Comparison of ENCODE assay signal across 12 cellular contexts in the genomic region with DNA sequence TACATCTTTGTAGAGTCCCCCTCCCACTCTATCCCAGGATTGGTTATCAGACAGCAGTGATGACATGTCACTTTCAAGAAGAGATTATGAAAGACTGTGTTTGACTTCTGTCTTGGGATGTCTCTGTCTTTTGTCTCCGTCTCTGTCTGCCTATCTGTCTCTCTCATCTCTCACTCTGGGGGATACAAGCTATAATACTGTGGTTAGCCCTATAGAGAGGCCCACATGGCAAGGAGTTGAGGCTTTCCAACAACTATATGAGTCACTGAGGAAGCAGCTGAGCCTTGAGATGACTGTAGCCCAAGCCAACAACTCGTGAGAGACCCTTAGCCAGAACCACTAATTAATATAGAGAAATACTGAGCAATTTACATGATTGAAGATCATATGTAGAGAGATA.
DNase-seq lines count a peak whose midpoint lies in the region; ATAC-seq lines count a peak whose summit lies in the region.
"Had no signal": no experiment of that assay in that cellular context is flagged by ENCODE, and none has a peak within 500 bp of the region (broad histone marks: within the 10 kb centered on the region; RNA-seq: fewer than 3 reads in every experiment).

No MANE protein-coding gene starts in this region.

- no peak overlapping the region for H3K27ac Mint-ChIP-seq in T-helper 2 cell treated with Interferon-gamma antibody and Interleukin-4, amounts not matched to agents 5 μg/mL and 100 μg/mL, for 36 hours

- H3K27me3 Mint-ChIP-seq in T-helper 2 cell treated with Interferon-gamma antibody and Interleukin-4, amounts not matched to agents 5 μg/mL and 100 μg/mL, for 36 hours (ENCODE audit: low read depth) = peaks cover 23% of the 10 kb centered on the region

- H3K4me3 Mint-ChIP-seq in T-helper 2 cell treated with Interferon-gamma antibody and Interleukin-4, amounts not matched to agents 5 μg/mL and 100 μg/mL, for 36 hours = no peak overlapping the region

- ATAC-seq in HG03039 (IDR thresholded peaks at IDR 0.05; ENCODE audit: unreplicated experiment) (peak; percentile 59), GM18858 (IDR thresholded peaks at IDR 0.05; ENCODE audit: unreplicated experiment) (no peak)

- peak; percentile 25 for DNase-seq in stimulated activated CD4-positive, alpha-beta T cell treated with anti-CD3 and anti-CD28 coated beads, Interleukin-1b, Interleukin-23, amount 100 ng/mL, for 48 hours
- no peak for DNase-seq in stimulated activated CD4-positive, alpha-beta T cell treated with anti-CD3 and anti-CD28 coated beads, Interleukin-4, amount 100 ng/mL, for 4 hours
- peak; percentile 27 for DNase-seq in T-helper 2 cell treated with Interferon-gamma antibody and Interleukin-4, amounts not matched to agents 5 μg/mL and 100 μg/mL, for 36 hours (ENCODE audit: low spot score)
- DNase-seq in NOMO-1 treated with dmso at 0.1 percent for 144 hours (lab: John Stamatoyannopoulos, UW; ENCODE audit: unreplicated experiment) = no peak
- no peak for DNase-seq in SIG-M5 (lab: John Stamatoyannopoulos, UW)
- no peak for DNase-seq in HuH-7.5 (ENCODE audit: low spot score)
- DNase-seq: activated CD4-positive, CD25-positive, alpha-beta regulatory T cell treated with anti-CD3 and anti-CD28 coated beads, Interleukin-2, amount 50 U/mL, for 72 hours; anterior cingulate cortex; BE2C; NCI-H2081 had no signal

- peaks cover 12% of the 10 kb centered on the region for H3K4me1 Mint-ChIP-seq in T-helper 2 cell treated with Interferon-gamma antibody and Interleukin-4, amounts not matched to agents 5 μg/mL and 100 μg/mL, for 36 hours (ENCODE audit: low read depth)

- no peaks in the 10 kb centered on the region for H3K36me3 Mint-ChIP-seq in T-helper 2 cell treated with Interferon-gamma antibody and Interleukin-4, amounts not matched to agents 5 μg/mL and 100 μg/mL, for 36 hours (ENCODE audit: low read depth)

- H3K9me3 Mint-ChIP-seq in T-helper 2 cell treated with Interferon-gamma antibody and Interleukin-4, amounts not matched to agents 5 μg/mL and 100 μg/mL, for 36 hours = no peaks in the 10 kb centered on the region

Comparison
In these comparisons a context has a peak if more than half of its experiments do, and no peak if none do; other contexts are left out.
1. DNase-seq: peak in stimulated activated CD4-positive, alpha-beta T cell treated with anti-CD3 and anti-CD28 coated beads, Interleukin-1b, Interleukin-23, amount 100 ng/mL, for 48 hours (single experiment) and T-helper 2 cell treated with Interferon-gamma antibody and Interleukin-4, amounts not matched to agents 5 μg/mL and 100 μg/mL, for 36 hours (single experiment); none in stimulated activated CD4-positive, alpha-beta T cell treated with anti-CD3 and anti-CD28 coated beads, Interleukin-4, amount 100 ng/mL, for 4 hours (0 of 2), NOMO-1 treated with dmso at 0.1 percent for 144 hours (single experiment), SIG-M5 (single experiment) and HuH-7.5 (single experiment).